17 cellular contexts compared by ENCODE assay signal in the genomic region with DNA sequence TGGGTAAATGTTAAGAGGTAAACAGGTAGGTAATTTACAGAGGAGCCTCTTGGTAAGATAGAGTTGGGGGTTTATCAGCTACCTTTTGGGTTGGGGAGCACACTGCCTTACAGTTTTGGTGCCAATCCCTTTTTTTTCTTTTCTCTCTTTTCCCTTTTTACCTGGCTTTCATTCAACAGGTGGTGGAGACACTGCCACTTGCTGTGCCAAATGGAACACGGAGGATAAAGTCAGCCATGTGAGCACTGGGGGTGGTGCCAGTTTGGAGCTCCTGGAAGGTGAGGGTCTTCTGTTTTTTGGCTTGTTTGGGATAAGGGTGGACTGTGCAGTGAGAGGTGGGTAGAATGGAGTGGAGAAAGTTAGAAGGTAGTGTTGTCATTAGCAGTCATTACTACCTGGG. TPM values are rescaled to one million over a fixed set of nuclear protein-coding genes. Genes with fewer than 3 reads are reported as not detected.
DNase-seq lines count a peak whose midpoint lies in the region; TF ChIP-seq lines count a peak whose summit lies in the region.
"Had no signal": no experiment of that assay in that cellular context is flagged by ENCODE, and none has a peak within 500 bp of the region (broad histone marks: within the 10 kb centered on the region; RNA-seq: fewer than 3 reads in every experiment).

No MANE protein-coding gene starts in this region.

- intact Hi-C loops in activated CD4-positive, alpha-beta T cell treated with anti-CD3 and anti-CD28 coated beads, Interleukin-2, amount 10 ng/mL, durations not matched to agents 24 days and 14 days (cut with micrococcal nuclease) = no loop called here
- intact Hi-C loops in CD4-positive, alpha-beta memory T cell (cut with micrococcal nuclease) = loop anchor here (10.0 kb wide), 1 partner anchor 430 kb away; no protein-coding TSS in a partner anchor
- intact Hi-C loops in activated T-helper 1 cell treated with anti-CD3 and anti-CD28 coated beads, Interleukin-12 subunit alpha, Interleukin-12 subunit beta, Interleukin-2, Interleukin-4 antibody, amounts not matched to agents 30 ng/mL and 10 ng/mL and 1 ng/mL, durations not matched to agents 14 hours and 24 hours and 36 hours (cut with micrococcal nuclease) = no loop called here

- no peaks in the 10 kb centered on the region for H3K9me3 ChIP-seq in CD4-positive, alpha-beta memory T cell (ENCODE audit: control insufficient read depth in 1 of 2, low read length in 2 of 2)
- no peaks in the 10 kb centered on the region for H3K9me3 ChIP-seq in endodermal cell (ENCODE audit: control insufficient read depth, low read length)

- H3K27me3 Mint-ChIP-seq in activated CD4-positive, alpha-beta T cell treated with anti-CD3 and anti-CD28 coated beads, Interleukin-2, amount 10 ng/mL, durations not matched to agents 24 days and 14 days = no peaks in the 10 kb centered on the region
- H3K27me3 Mint-ChIP-seq in CD4-positive, alpha-beta memory T cell = no peaks in the 10 kb centered on the region
- H3K27me3 Mint-ChIP-seq in activated T-helper 1 cell treated with anti-CD3 and anti-CD28 coated beads, Interleukin-12 subunit alpha, Interleukin-12 subunit beta, Interleukin-2, Interleukin-4 antibody, amounts not matched to agents 30 ng/mL and 10 ng/mL and 1 ng/mL, durations not matched to agents 14 hours and 24 hours and 36 hours (ENCODE audit: insufficient read depth) = no peaks in the 10 kb centered on the region
- no peaks in the 10 kb centered on the region for H3K27me3 Mint-ChIP-seq in endodermal cell (ENCODE audit: insufficient read depth)

- peaks cover 26% of the 10 kb centered on the region for H3K4me1 Mint-ChIP-seq in activated CD4-positive, alpha-beta T cell treated with anti-CD3 and anti-CD28 coated beads, Interleukin-2, amount 10 ng/mL, durations not matched to agents 24 days and 14 days
- peaks cover 2 to 12% (median 6%) of the 10 kb centered on the region in 4 donors for H3K4me1 Mint-ChIP-seq in CD4-positive, alpha-beta memory T cell
- H3K4me1 Mint-ChIP-seq in activated T-helper 1 cell treated with anti-CD3 and anti-CD28 coated beads, Interleukin-12 subunit alpha, Interleukin-12 subunit beta, Interleukin-2, Interleukin-4 antibody, amounts not matched to agents 30 ng/mL and 10 ng/mL and 1 ng/mL, durations not matched to agents 14 hours and 24 hours and 36 hours (ENCODE audit: low read depth) = peaks cover 21% of the 10 kb centered on the region
- no peaks in the 10 kb centered on the region for H3K4me1 Mint-ChIP-seq in endodermal cell

- 94% methylated on average over 1 of the region's 1 CpG; no CpG with 5 or more reads in 1 of the 2 experiments for WGBS in endodermal cell (ENCODE audit: insufficient coverage in 1 of 2, insufficient read length in 1 of 2), 2 experiments

- no peak overlapping the region for H3K4me3 Mint-ChIP-seq in activated CD4-positive, alpha-beta T cell treated with anti-CD3 and anti-CD28 coated beads, Interleukin-2, amount 10 ng/mL, durations not matched to agents 24 days and 14 days
- no peak overlapping the region for H3K4me3 Mint-ChIP-seq in CD4-positive, alpha-beta memory T cell
- no peak overlapping the region for H3K4me3 Mint-ChIP-seq in activated T-helper 1 cell treated with anti-CD3 and anti-CD28 coated beads, Interleukin-12 subunit alpha, Interleukin-12 subunit beta, Interleukin-2, Interleukin-4 antibody, amounts not matched to agents 30 ng/mL and 10 ng/mL and 1 ng/mL, durations not matched to agents 14 hours and 24 hours and 36 hours
- no peak overlapping the region for H3K4me3 Mint-ChIP-seq in endodermal cell

- H3K9me3 Mint-ChIP-seq in activated CD4-positive, alpha-beta T cell treated with anti-CD3 and anti-CD28 coated beads, Interleukin-2, amount 10 ng/mL, durations not matched to agents 24 days and 14 days = no peaks in the 10 kb centered on the region
- peaks cover 0 to 2% (median 0%) of the 10 kb centered on the region in 8 donors for H3K9me3 Mint-ChIP-seq in CD4-positive, alpha-beta memory T cell
- H3K9me3 Mint-ChIP-seq in activated T-helper 1 cell treated with anti-CD3 and anti-CD28 coated beads, Interleukin-12 subunit alpha, Interleukin-12 subunit beta, Interleukin-2, Interleukin-4 antibody, amounts not matched to agents 30 ng/mL and 10 ng/mL and 1 ng/mL, durations not matched to agents 14 hours and 24 hours and 36 hours = no peaks in the 10 kb centered on the region
- H3K9me3 Mint-ChIP-seq in endodermal cell = peaks cover 41% of the 10 kb centered on the region

- H3K4me3 ChIP-seq in CD4-positive, alpha-beta memory T cell (ENCODE audit: low read length in 2 of 2) = no peak overlapping the region
- H3K4me3 ChIP-seq in endodermal cell (ENCODE audit: low read length) = no peak overlapping the region

- no peak overlapping the region for H3K9ac ChIP-seq in endodermal cell (ENCODE audit: extremely low read depth, low read length, poor library complexity, severe bottlenecking)
- H3K9ac ChIP-seq: KMS-11 had no signal

- peaks cover 36% of the 10 kb centered on the region for H3K36me3 ChIP-seq in CD4-positive, alpha-beta memory T cell (ENCODE audit: insufficient read depth, low read length)
- H3K36me3 ChIP-seq in endodermal cell (ENCODE audit: control insufficient read depth, insufficient read depth, low read length) = peaks cover 64% of the 10 kb centered on the region

- no peak overlapping the region for H3K27ac ChIP-seq in CD4-positive, alpha-beta memory T cell (ENCODE audit: low read depth, low read length)
- no peak overlapping the region for H3K27ac ChIP-seq in endodermal cell (ENCODE audit: low read depth, low read length)
- H3K27ac ChIP-seq: C4-2B, KMS-11 had no signal

- H3K4me1 ChIP-seq in CD4-positive, alpha-beta memory T cell (ENCODE audit: insufficient read depth, low read length) = no peaks in the 10 kb centered on the region
- H3K4me1 ChIP-seq in endodermal cell (ENCODE audit: control insufficient read depth, insufficient read depth, low read length) = no peaks in the 10 kb centered on the region

- no peaks in the 10 kb centered on the region for H3K27me3 ChIP-seq in CD4-positive, alpha-beta memory T cell (ENCODE audit: insufficient read depth, low read length)
- no peaks in the 10 kb centered on the region for H3K27me3 ChIP-seq in endodermal cell (ENCODE audit: control insufficient read depth, insufficient read depth, low read length, poor library complexity, severe bottlenecking)

- CTCF ChIA-PET in CD4-positive, alpha-beta memory T cell (lab: Charles Lee; ENCODE audit: partially characterized antibody) = interaction anchor here (0.9 to 1.4 kb wide), 3 partner anchors 12 to 75 kb away, joined by 3 to 13 read pairs (median 5); a partner anchor contains a TSS

- POLR2A ChIA-PET in CD4-positive, alpha-beta memory T cell (lab: Charles Lee; ENCODE audit: partially characterized antibody) = interaction anchor here (1.0 kb wide), 1 partner anchor 14 kb away, joined by 4 read pairs; a partner anchor contains a TSS

- TF ChIP-seq CTCF in endodermal cell (conservative IDR thresholded peaks at IDR 0.05) = no peak

- peaks cover 64% of the 10 kb centered on the region for H3K36me3 Mint-ChIP-seq in activated CD4-positive, alpha-beta T cell treated with anti-CD3 and anti-CD28 coated beads, Interleukin-2, amount 10 ng/mL, durations not matched to agents 24 days and 14 days (ENCODE audit: low read depth)
- peaks cover 10 to 79% of the 10 kb centered on the region in 2 donors for H3K36me3 Mint-ChIP-seq in CD4-positive, alpha-beta memory T cell
- H3K36me3 Mint-ChIP-seq in activated T-helper 1 cell treated with anti-CD3 and anti-CD28 coated beads, Interleukin-12 subunit alpha, Interleukin-12 subunit beta, Interleukin-2, Interleukin-4 antibody, amounts not matched to agents 30 ng/mL and 10 ng/mL and 1 ng/mL, durations not matched to agents 14 hours and 24 hours and 36 hours (ENCODE audit: low read depth) = peaks cover 52% of the 10 kb centered on the region
- H3K36me3 Mint-ChIP-seq in endodermal cell (ENCODE audit: low read depth) = peaks cover 53% of the 10 kb centered on the region

- DNase-seq in activated CD4-positive, alpha-beta T cell treated with anti-CD3 and anti-CD28 coated beads, Interleukin-2, amount 10 ng/mL, durations not matched to agents 24 days and 14 days = no peak
- no peak for DNase-seq in activated CD4-positive, alpha-beta T cell treated with anti-CD3 and anti-CD28 coated beads for 1 hour
- no peak for DNase-seq in CD4-positive, alpha-beta memory T cell
- DNase-seq in activated T-helper 1 cell treated with anti-CD3 and anti-CD28 coated beads, Interleukin-12 subunit alpha, Interleukin-12 subunit beta, Interleukin-2, Interleukin-4 antibody, amounts not matched to agents 30 ng/mL and 10 ng/mL and 1 ng/mL, durations not matched to agents 14 hours and 24 hours and 36 hours (ENCODE audit: low spot score) = no peak
- DNase-seq in endodermal cell (no peak), occipital lobe (lab: John Stamatoyannopoulos, UW) (no peak), activated gamma-delta T cell treated with Interleukin-2 at 50 U/mL for 16 hours (no peak), AG08396 (ENCODE audit: low spot score) (no peak)
- DNase-seq: GDM1, IMR-90, NCI-H1105, NCI-H2081, NCI-H2171 treated with DMSO at 0.1 percent for 48 hours, NCI-H524 treated with DMSO at 0.1 percent for 48 hours, NCI-H82 had no signal

- H3K27ac Mint-ChIP-seq in activated CD4-positive, alpha-beta T cell treated with anti-CD3 and anti-CD28 coated beads, Interleukin-2, amount 10 ng/mL, durations not matched to agents 24 days and 14 days = peak overlapping the region; percentile 62
- H3K27ac Mint-ChIP-seq in CD4-positive, alpha-beta memory T cell = peak overlapping the region in 5 of 7 donors; percentile 45 to 88 (median 59)
- peak overlapping the region; percentile 13 for H3K27ac Mint-ChIP-seq in activated T-helper 1 cell treated with anti-CD3 and anti-CD28 coated beads, Interleukin-12 subunit alpha, Interleukin-12 subunit beta, Interleukin-2, Interleukin-4 antibody, amounts not matched to agents 30 ng/mL and 10 ng/mL and 1 ng/mL, durations not matched to agents 14 hours and 24 hours and 36 hours
- peak overlapping the region; percentile 39 for H3K27ac Mint-ChIP-seq in endodermal cell

RNA-seq across cellular contexts. Expression of a gene that starts 14.3 kb away (rescaled TPM):
- total RNA-seq in activated CD4-positive, alpha-beta T cell treated with anti-CD3 and anti-CD28 coated beads, Interleukin-2, amount 10 ng/mL, durations not matched to agents 24 days and 14 days = 14.6 and 16.1 TPM in 2 replicates
- total RNA-seq in CD4-positive, alpha-beta memory T cell = 10 to 100 TPM; 23.6 to 28.3 TPM
- polyA plus RNA-seq in CD4-positive, alpha-beta memory T cell = 10 to 100 TPM; 27.1 to 32.8 TPM
- total RNA-seq in activated T-helper 1 cell treated with anti-CD3 and anti-CD28 coated beads, Interleukin-12 subunit alpha, Interleukin-12 subunit beta, Interleukin-2, Interleukin-4 antibody, amounts not matched to agents 30 ng/mL and 10 ng/mL and 1 ng/mL, durations not matched to agents 14 hours and 24 hours and 36 hours = 14.9 and 15.0 TPM in 2 replicates
- total RNA-seq in endodermal cell = 10 to 100 TPM; 44.0 to 53.1 TPM
- 3.5 TPM for polyA plus RNA-seq in endodermal cell (2013, experiment 1 of 2)
- polyA plus RNA-seq in endodermal cell (2013, experiment 2 of 2) = 3.4 TPM
- 46.3 TPM for total RNA-seq in occipital lobe

RNA-seq across cellular contexts. Expression of a gene that starts 21.1 kb away (rescaled TPM):
- 1,039 and 1,063 TPM in 2 replicates for total RNA-seq in activated CD4-positive, alpha-beta T cell treated with anti-CD3 and anti-CD28 coated beads, Interleukin-2, amount 10 ng/mL, durations not matched to agents 24 days and 14 days
- total RNA-seq in CD4-positive, alpha-beta memory T cell = 100 to 1,000 TPM; 205 to 209 TPM
- 100 to 1,000 TPM; 461 to 867 TPM for polyA plus RNA-seq in CD4-positive, alpha-beta memory T cell
- 799 and 814 TPM in 2 replicates for total RNA-seq in activated T-helper 1 cell treated with anti-CD3 and anti-CD28 coated beads, Interleukin-12 subunit alpha, Interleukin-12 subunit beta, Interleukin-2, Interleukin-4 antibody, amounts not matched to agents 30 ng/mL and 10 ng/mL and 1 ng/mL, durations not matched to agents 14 hours and 24 hours and 36 hours
- 100 to 1,000 TPM; 277 to 296 TPM for total RNA-seq in endodermal cell
- polyA plus RNA-seq in endodermal cell (2013, experiment 1 of 2) = 321 TPM
- polyA plus RNA-seq in endodermal cell (2013, experiment 2 of 2) = 341 TPM
- 90.8 TPM for total RNA-seq in occipital lobe
